Comparison of ENCODE assay signal across 1 cellular context in genomic region chr9:114461468-114461867, GRCh38.
A peak's percentile ranks its signal among the peaks of the same experiment; 100 is the strongest.
TF ChIP-seq lines count a peak whose summit lies in the region.

No MANE protein-coding gene starts in this region.

TF ChIP-seq in GM12878, 131 proteins besides CTCF, POLR2A, EP300 and RAD21 (continued from another document):
- TF ChIP-seq, protein P1, sequence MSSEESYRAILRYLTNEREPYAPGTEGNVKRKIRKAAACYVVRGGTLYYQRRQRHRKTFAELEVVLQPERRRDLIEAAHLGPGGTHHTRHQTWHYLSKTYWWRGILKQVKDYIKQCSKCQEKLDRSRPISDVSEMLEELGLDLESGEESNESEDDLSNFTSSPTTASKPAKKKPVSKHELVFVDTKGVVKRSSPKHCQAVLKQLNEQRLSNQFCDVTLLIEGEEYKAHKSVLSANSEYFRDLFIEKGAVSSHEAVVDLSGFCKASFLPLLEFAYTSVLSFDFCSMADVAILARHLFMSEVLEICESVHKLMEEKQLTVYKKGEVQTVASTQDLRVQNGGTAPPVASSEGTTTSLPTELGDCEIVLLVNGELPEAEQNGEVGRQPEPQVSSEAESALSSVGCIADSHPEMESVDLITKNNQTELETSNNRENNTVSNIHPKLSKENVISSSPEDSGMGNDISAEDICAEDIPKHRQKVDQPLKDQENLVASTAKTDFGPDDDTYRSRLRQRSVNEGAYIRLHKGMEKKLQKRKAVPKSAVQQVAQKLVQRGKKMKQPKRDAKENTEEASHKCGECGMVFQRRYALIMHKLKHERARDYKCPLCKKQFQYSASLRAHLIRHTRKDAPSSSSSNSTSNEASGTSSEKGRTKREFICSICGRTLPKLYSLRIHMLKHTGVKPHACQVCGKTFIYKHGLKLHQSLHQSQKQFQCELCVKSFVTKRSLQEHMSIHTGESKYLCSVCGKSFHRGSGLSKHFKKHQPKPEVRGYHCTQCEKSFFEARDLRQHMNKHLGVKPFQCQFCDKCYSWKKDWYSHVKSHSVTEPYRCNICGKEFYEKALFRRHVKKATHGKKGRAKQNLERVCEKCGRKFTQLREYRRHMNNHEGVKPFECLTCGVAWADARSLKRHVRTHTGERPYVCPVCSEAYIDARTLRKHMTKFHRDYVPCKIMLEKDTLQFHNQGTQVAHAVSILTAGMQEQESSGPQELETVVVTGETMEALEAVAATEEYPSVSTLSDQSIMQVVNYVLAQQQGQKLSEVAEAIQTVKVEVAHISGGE (CRISPR knock-in tag; IDR thresholded peaks at IDR 0.05): no peak
- TF ChIP-seq NR2C1 (IDR thresholded peaks at IDR 0.05): no peak
- no peak for TF ChIP-seq RFX5 (IDR thresholded peaks at IDR 0.05; ENCODE audit: low read depth, low read length)
- TF ChIP-seq, protein P2, sequence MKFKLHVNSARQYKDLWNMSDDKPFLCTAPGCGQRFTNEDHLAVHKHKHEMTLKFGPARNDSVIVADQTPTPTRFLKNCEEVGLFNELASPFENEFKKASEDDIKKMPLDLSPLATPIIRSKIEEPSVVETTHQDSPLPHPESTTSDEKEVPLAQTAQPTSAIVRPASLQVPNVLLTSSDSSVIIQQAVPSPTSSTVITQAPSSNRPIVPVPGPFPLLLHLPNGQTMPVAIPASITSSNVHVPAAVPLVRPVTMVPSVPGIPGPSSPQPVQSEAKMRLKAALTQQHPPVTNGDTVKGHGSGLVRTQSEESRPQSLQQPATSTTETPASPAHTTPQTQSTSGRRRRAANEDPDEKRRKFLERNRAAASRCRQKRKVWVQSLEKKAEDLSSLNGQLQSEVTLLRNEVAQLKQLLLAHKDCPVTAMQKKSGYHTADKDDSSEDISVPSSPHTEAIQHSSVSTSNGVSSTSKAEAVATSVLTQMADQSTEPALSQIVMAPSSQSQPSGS (IDR thresholded peaks at IDR 0.05; ENCODE audit: low read length): no peak
- no peak for TF ChIP-seq PKNOX1 (IDR thresholded peaks at IDR 0.05)
- TF ChIP-seq USF2 (IDR thresholded peaks at IDR 0.05; ENCODE audit: borderline replicate concordance, low read depth, low read length): no peak
- no peak for TF ChIP-seq LARP7 (IDR thresholded peaks at IDR 0.05)
- peak; percentile 87 for TF ChIP-seq SPI1 (IDR thresholded peaks at IDR 0.05; ENCODE audit: borderline replicate concordance, insufficient read depth, low read depth, low read length)
- no peak for TF ChIP-seq BRCA1 (IDR thresholded peaks at IDR 0.05; ENCODE audit: low read depth, low read length)
- TF ChIP-seq IKZF1 (conservative IDR thresholded peaks at IDR 0.05): peak; percentile 62; the same call in 1 of the 2 replicates
- no peak for TF ChIP-seq FOS (IDR thresholded peaks at IDR 0.05; ENCODE audit: borderline replicate concordance, extremely low read depth, insufficient read length)
- 0 out of 2 replicates have a peak, but pooled peaks have one; percentile 37 for TF ChIP-seq RELB (IDR thresholded peaks at IDR 0.05; ENCODE audit: low read depth)
- TF ChIP-seq ZNF207 (IDR thresholded peaks at IDR 0.05; ENCODE audit: borderline replicate concordance): no peak
- TF ChIP-seq NRF1 (conservative IDR thresholded peaks at IDR 0.05; ENCODE audit: low read depth, low read length): no peak
- no peak for TF ChIP-seq TARDBP (IDR thresholded peaks at IDR 0.05; ENCODE audit: borderline replicate concordance)
- TF ChIP-seq HCFC1 (IDR thresholded peaks at IDR 0.05; ENCODE audit: low read length): no peak
- no peak for TF ChIP-seq HSF1 (IDR thresholded peaks at IDR 0.05; ENCODE audit: low read depth, low read length)
- TF ChIP-seq ZNF217 (IDR thresholded peaks at IDR 0.05): no peak
- no peak for TF ChIP-seq CBX3 (IDR thresholded peaks at IDR 0.05; ENCODE audit: borderline replicate concordance, low read depth)
- TF ChIP-seq CREM (IDR thresholded peaks at IDR 0.05; ENCODE audit: low read depth): no peak
- TF ChIP-seq EED (IDR thresholded peaks at IDR 0.05; ENCODE audit: low read depth): 0 out of 2 replicates have a peak, but pooled peaks have one; percentile 24
TF ChIP-seq in GM12878: peak in this region for 6.
